In the genomic region with DNA sequence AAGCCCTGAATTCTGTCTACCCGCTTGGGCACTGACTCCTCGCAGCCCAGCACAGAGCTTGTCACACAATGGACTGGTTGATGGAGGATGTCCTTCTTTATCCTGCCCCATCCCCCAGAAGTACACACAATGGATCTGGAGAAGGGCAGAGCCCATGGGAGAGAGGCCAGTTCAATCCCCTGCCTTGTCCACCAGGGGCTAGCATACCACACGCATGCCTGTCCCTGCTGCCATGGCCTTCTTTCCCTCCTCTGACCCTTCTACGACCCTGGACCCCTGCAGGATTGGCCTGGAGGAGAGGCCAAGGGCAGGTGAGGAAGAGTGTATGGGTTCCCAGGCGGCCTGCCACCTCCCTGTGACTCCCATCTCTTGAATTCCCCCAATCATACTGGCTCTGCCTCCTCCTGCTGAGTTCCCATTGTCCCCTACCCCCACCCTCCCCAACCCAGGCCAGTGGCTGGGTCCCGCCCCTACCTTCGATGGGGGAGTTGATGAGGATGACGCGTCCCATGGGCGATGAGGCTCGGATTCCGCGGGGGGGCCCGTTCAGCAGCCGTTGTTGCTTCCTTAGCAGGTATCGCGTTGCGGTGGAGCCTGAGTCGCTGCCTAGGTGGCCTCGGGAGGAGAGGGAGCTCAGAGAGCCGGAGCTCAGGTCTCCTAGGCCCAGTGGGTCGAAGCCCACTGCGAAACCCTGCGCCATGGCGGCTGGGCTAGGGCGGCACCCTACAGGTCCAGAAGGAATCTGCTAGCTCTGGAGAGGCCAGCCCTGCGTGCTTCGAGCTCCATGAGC, we compare ENCODE assay signal across 15 cellular contexts. TPM values are rescaled to one million over a fixed set of nuclear protein-coding genes. Genes with fewer than 3 reads are reported as not detected.
DNase-seq lines count a peak whose midpoint lies in the region; ATAC-seq and TF ChIP-seq lines count a peak whose summit lies in the region.
"Had no signal": no experiment of that assay in that cellular context is flagged by ENCODE, and none has a peak within 500 bp of the region (broad histone marks: within the 10 kb centered on the region; RNA-seq: fewer than 3 reads in every experiment).

No MANE protein-coding gene starts in this region.

- peak overlapping the region in 8 of 11 experiments; percentile 26 to 83 (median 58); a peak in 9 of 22 replicates for H3K9ac ChIP-seq in BLaER1 treated with 17β-estradiol and CSF1 and Interleukin-3, amounts not matched to agents 10 nM and 100 nM
- H3K9ac ChIP-seq in HCT116 (ENCODE audit: low read length) = no peak overlapping the region

- peak overlapping the region in 8 of 11 experiments; percentile 63 to 77 (median 68); a peak in 15 of 22 replicates for H3K27ac ChIP-seq in BLaER1 treated with 17β-estradiol and CSF1 and Interleukin-3, amounts not matched to agents 10 nM and 100 nM
- no peak overlapping the region; the same call in 1 of the 2 replicates for H3K27ac ChIP-seq in HCT116 (ENCODE audit: low read depth, low read length)
- no peak overlapping the region for H3K27ac ChIP-seq in esophagus muscularis mucosa (replicated peaks in 1 of 4)

- intact Hi-C loops in HCT116 (cut with micrococcal nuclease) (no loop called here), esophagus muscularis mucosa (cut with DNase I) (loop anchor here (5.0 kb wide), 1 partner anchor 42 kb away; a partner anchor contains a TSS)

- H3K27me3 ChIP-seq in BLaER1 treated with 17β-estradiol and CSF1 and Interleukin-3, amounts not matched to agents 10 nM and 100 nM = no peaks in the 10 kb centered on the region
- H3K27me3 ChIP-seq in HCT116 (ENCODE audit: insufficient read depth, low read length) (no peaks in the 10 kb centered on the region), esophagus muscularis mucosa (no peaks in the 10 kb centered on the region)
- H3K27me3 ChIP-seq: gastroesophageal sphincter had no signal

- TF ChIP-seq CTCF in HCT116 (IDR thresholded peaks at IDR 0.05 in 2 of 3, conservative IDR thresholded peaks at IDR 0.05 in 1 of 3; ENCODE audit: borderline replicate concordance in 1 of 3, insufficient read depth in 1 of 3, low read depth in 2 of 3, low read length in 2 of 3) (peak in 2 of 3 experiments; percentile 44 to 51; a peak in 4 of 6 replicates), brain (conservative IDR thresholded peaks at IDR 0.05) (no peak), esophagus muscularis mucosa (IDR thresholded peaks at IDR 0.05) (no peak)

- DNase-seq in HCT116 (ENCODE audit: low read depth, low spot score) (no peak), islet precursor cell (peak; percentile 74), esophagus muscularis mucosa (ENCODE audit: extremely low spot score) (no peak), GOT3 (lab: John Stamatoyannopoulos, UW) (no peak), CD1c-positive myeloid dendritic cell (ENCODE audit: extremely low spot score) (no peak)
- DNase-seq in activated CD4-positive, alpha-beta T cell treated with anti-CD3 and anti-CD28 coated beads for 48 hours = no peak
- DNase-seq: activated CD4-positive, alpha-beta memory T cell treated with anti-CD3 and anti-CD28 coated beads, Interleukin-2, amount 10 ng/mL, durations not matched to agents 7 days and 5 days; activated naive CD4-positive, alpha-beta T cell treated with anti-CD3 and anti-CD28 coated beads for 36 hours; stimulated activated CD4-positive, alpha-beta T cell treated with anti-CD3 and anti-CD28 coated beads, Interleukin-1b, Interleukin-23, amount 100 ng/mL, for 48 hours; stimulated activated naive B cell treated with anti-CD40 and anti-IgM and Interleukin-4, amounts not matched to agents 10 μg/mL and 1 μg/mL and 100 μg/mL, for 72 hours; T-helper 2 cell had no signal

- peak overlapping the region in 4 of 5 experiments; percentile 63 to 99 (median 94) for H3K4me3 Mint-ChIP-seq in brain
- H3K4me3 Mint-ChIP-seq: activated CD4-positive, alpha-beta memory T cell treated with anti-CD3 and anti-CD28 coated beads, Interleukin-2, amount 10 ng/mL, durations not matched to agents 7 days and 5 days; activated naive CD4-positive, alpha-beta T cell treated with anti-CD3 and anti-CD28 coated beads for 36 hours had no signal

- POLR2A ChIA-PET in HCT116 (lab: Charles Lee) = interaction anchor here (1.3 to 2.0 kb wide), 4 partner anchors 12 to 113 kb away, joined by 4 to 12 read pairs (median 4); no protein-coding TSS in a partner anchor

- peaks cover 62 to 77% (median 71%) of the 10 kb centered on the region in 10 experiments for H3K4me1 ChIP-seq in BLaER1 treated with 17β-estradiol and CSF1 and Interleukin-3, amounts not matched to agents 10 nM and 100 nM
- peaks cover 32 to 56% of the 10 kb centered on the region in 2 experiments for H3K4me1 ChIP-seq in HCT116 (ENCODE audit: control insufficient read depth in 1 of 2, insufficient read depth in 2 of 2, low read length in 2 of 2)
- H3K4me1 ChIP-seq in esophagus muscularis mucosa = peaks cover 23 to 37% (median 31%) of the 10 kb centered on the region in 4 donors

- CTCF ChIA-PET in HCT116 (lab: Charles Lee) = interaction anchor here (0.6 to 5.8 kb wide), 13 partner anchors 11 to 88 kb away, joined by 3 to 71 read pairs (median 6); no protein-coding TSS in a partner anchor

- TSS peak; percentile 34 for BruUV-seq in HCT116 (replicated peaks; lab: Mats Ljungman, UMichigan)

- peaks cover 0 to 4% (median 2%) of the 10 kb centered on the region in 11 experiments; a peak in 14 of 22 replicates for H3K36me3 ChIP-seq in BLaER1 treated with 17β-estradiol and CSF1 and Interleukin-3, amounts not matched to agents 10 nM and 100 nM
- peaks cover 1 to 2% of the 10 kb centered on the region in 2 experiments; a peak in 2 of 4 replicates for H3K36me3 ChIP-seq in HCT116 (ENCODE audit: control insufficient read depth in 1 of 2, insufficient read depth in 2 of 2, low read length in 2 of 2)
- H3K36me3 ChIP-seq in esophagus muscularis mucosa = peaks cover 0 to 4% (median 4%) of the 10 kb centered on the region in 4 donors

- peaks cover 3 to 24% (median 10%) of the 10 kb centered on the region in 11 experiments; a peak in 11 of 22 replicates for H4K20me1 ChIP-seq in BLaER1 treated with 17β-estradiol and CSF1 and Interleukin-3, amounts not matched to agents 10 nM and 100 nM
- H4K20me1 ChIP-seq in HCT116 (ENCODE audit: insufficient read depth) = no peaks in the 10 kb centered on the region

- no peak overlapping the region for H2AFZ ChIP-seq in HCT116 (ENCODE audit: low read depth, low read length, poor library complexity, severe bottlenecking)

- peaks cover 12% of the 10 kb centered on the region for H3K79me2 ChIP-seq in HCT116 (ENCODE audit: insufficient read depth, low read length)

- peak overlapping the region in 3 of 5 experiments; percentile 20 to 37 (median 23) for H3K27ac Mint-ChIP-seq in brain
- H3K27ac Mint-ChIP-seq: activated CD4-positive, alpha-beta memory T cell treated with anti-CD3 and anti-CD28 coated beads, Interleukin-2, amount 10 ng/mL, durations not matched to agents 7 days and 5 days; activated naive CD4-positive, alpha-beta T cell treated with anti-CD3 and anti-CD28 coated beads for 36 hours; memory B cell; stimulated activated naive B cell treated with anti-CD40 and anti-IgM and Interleukin-4, amounts not matched to agents 10 μg/mL and 1 μg/mL and 100 μg/mL, for 72 hours had no signal

- peak overlapping the region; percentile 95 to 99 (median 98) for H3K4me2 ChIP-seq in BLaER1 treated with 17β-estradiol and CSF1 and Interleukin-3, amounts not matched to agents 10 nM and 100 nM
- peak overlapping the region; percentile 96 for H3K4me2 ChIP-seq in HCT116 (ENCODE audit: low read length)

- H3K9me3 Mint-ChIP-seq in brain = peaks cover 0 to 2% (median 0%) of the 10 kb centered on the region in 5 experiments
- H3K9me3 Mint-ChIP-seq: activated CD4-positive, alpha-beta memory T cell treated with anti-CD3 and anti-CD28 coated beads, Interleukin-2, amount 10 ng/mL, durations not matched to agents 7 days and 5 days; activated naive CD4-positive, alpha-beta T cell treated with anti-CD3 and anti-CD28 coated beads for 36 hours; memory B cell; stimulated activated naive B cell treated with anti-CD40 and anti-IgM and Interleukin-4, amounts not matched to agents 10 μg/mL and 1 μg/mL and 100 μg/mL, for 72 hours had no signal

- TF ChIP-seq EP300 in esophagus muscularis mucosa (IDR thresholded peaks at IDR 0.05) = no peak

- H3K9me2 ChIP-seq in HCT116 (ENCODE audit: insufficient read depth) = no peaks in the 10 kb centered on the region

- WGBS in esophagus muscularis mucosa = 55% methylated on average over 20 of the region's 28 CpGs

- H3K4me1 Mint-ChIP-seq in brain = peaks cover 64% of the 10 kb centered on the region

- no peak for TF ChIP-seq RAD21 in HCT116 (IDR thresholded peaks at IDR 0.05; ENCODE audit: low read depth)

- H3K4me3 ChIP-seq in BLaER1 treated with 17β-estradiol and CSF1 and Interleukin-3, amounts not matched to agents 10 nM and 100 nM = no peak overlapping the region
- H3K4me3 ChIP-seq in HCT116 (replicated peaks in 1 of 2; ENCODE audit: low read depth in 1 of 2, low read length in 2 of 2) (peak overlapping the region in 1 of 2 experiments; percentile 67; a peak in 1 of 4 replicates), esophagus muscularis mucosa (no peak overlapping the region)

- peaks cover 8% of the 10 kb centered on the region for H3K36me3 Mint-ChIP-seq in brain
- H3K36me3 Mint-ChIP-seq: memory B cell; stimulated activated naive B cell treated with anti-CD40 and anti-IgM and Interleukin-4, amounts not matched to agents 10 μg/mL and 1 μg/mL and 100 μg/mL, for 72 hours had no signal

- peaks cover 67% of the 10 kb centered on the region for H3K27me3 Mint-ChIP-seq in brain

- RAD21 ChIA-PET in HCT116 (lab: Charles Lee; ENCODE audit: low non-redundant PET in 1 of 2, low total read pairs in 2 of 2, uncharacterized antibody in 2 of 2, unreplicated experiment in 2 of 2) = interaction anchor here (0.7 to 1.3 kb wide), 2 partner anchors 15 to 64 kb away, joined by 3 to 5 read pairs; no protein-coding TSS in a partner anchor

- ATAC-seq in HCT116 = no peak
- ATAC-seq: gastroesophageal sphincter; stimulated activated naive B cell treated with anti-CD40 and anti-IgM and Interleukin-4, amounts not matched to agents 10 μg/mL and 1 μg/mL and 100 μg/mL, for 72 hours had no signal

- no peaks in the 10 kb centered on the region for H3K9me3 ChIP-seq in BLaER1 treated with 17β-estradiol and CSF1 and Interleukin-3, amounts not matched to agents 10 nM and 100 nM (replicated peaks in 1 of 11)
- H3K9me3 ChIP-seq in HCT116 (ENCODE audit: control insufficient read depth in 1 of 2, insufficient read depth in 1 of 2, low read depth in 1 of 2, low read length in 2 of 2) (no peaks in the 10 kb centered on the region), esophagus muscularis mucosa (no peaks in the 10 kb centered on the region)
- H3K9me3 ChIP-seq: gastroesophageal sphincter had no signal

- TF ChIP-seq POLR2A in HCT116 (IDR thresholded peaks at IDR 0.05; ENCODE audit: borderline replicate concordance, extremely low read depth, insufficient read depth, insufficient read length) = no peak
- TF ChIP-seq POLR2A in esophagus muscularis mucosa (IDR thresholded peaks at IDR 0.05; ENCODE audit: low read depth) = no peak

RNA-seq across cellular contexts. Expression of a gene that starts 1.2 kb away (rescaled TPM):
- 6.1 TPM for total RNA-seq in HCT116 (2021; ENCODE audit: unreplicated experiment)
- polyA plus RNA-seq in HCT116 (2012) = 4.8 and 6.1 TPM in 2 replicates
- 8.2 TPM for polyA plus RNA-seq in brain (ENCODE audit: insufficient read depth, low read depth, low replicate concordance)
- total RNA-seq in esophagus muscularis mucosa = under 1 TPM; under 0.01 to 0.75 (median 0.39) TPM

RNA-seq across cellular contexts. Expression of a gene that starts 1.3 kb away (rescaled TPM):
- total RNA-seq in HCT116 (2021; ENCODE audit: unreplicated experiment) (52.5 TPM), esophagus muscularis mucosa (10 to 100 TPM; 40.9 to 95.5 (median 76.1) TPM)
- polyA plus RNA-seq in HCT116 (2012) = 54.6 and 59.3 TPM in 2 replicates
- 25.9 TPM for polyA plus RNA-seq in brain (ENCODE audit: insufficient read depth, low read depth, low replicate concordance)

RNA-seq across cellular contexts. Expression of a gene that starts 30.1 kb away (rescaled TPM):
- 93.0 TPM for total RNA-seq in HCT116 (2021; ENCODE audit: unreplicated experiment)
- polyA plus RNA-seq in HCT116 (2012) = 75.6 and 78.8 TPM in 2 replicates
- 54.6 TPM for polyA plus RNA-seq in brain (ENCODE audit: insufficient read depth, low read depth, low replicate concordance)
- 100 to 1,000 TPM in 3 of 4 donors, 10 to 100 TPM in 1; 90.5 to 209 (median 162) TPM for total RNA-seq in esophagus muscularis mucosa

RNA-seq across cellular contexts. Expression of a gene that starts 32.1 kb away (rescaled TPM):
- 16.0 TPM for total RNA-seq in HCT116 (2021; ENCODE audit: unreplicated experiment)
- polyA plus RNA-seq in HCT116 (2012) = 8.1 and 9.4 TPM in 2 replicates
- polyA plus RNA-seq in brain (ENCODE audit: insufficient read depth, low read depth, low replicate concordance) = 5.0 TPM
- 1 to 10 TPM; 1.0 to 4.0 (median 2.6) TPM for total RNA-seq in esophagus muscularis mucosa

RNA-seq across cellular contexts. Expression of a gene that starts 42.4 kb away (rescaled TPM):
- total RNA-seq in HCT116 (2021; ENCODE audit: unreplicated experiment) = 42.1 TPM
- polyA plus RNA-seq in HCT116 (2012) = 39.7 and 42.4 TPM in 2 replicates
- polyA plus RNA-seq in brain (ENCODE audit: insufficient read depth, low read depth, low replicate concordance) = 9.2 TPM
- 10 to 100 TPM in 2 of 4 donors, 1 to 10 TPM in 2; 3.7 to 11.1 (median 9.0) TPM for total RNA-seq in esophagus muscularis mucosa

Comparison
In these comparisons a context has a peak if more than half of its experiments do, and no peak if none do; other contexts are left out.
1. H3K27ac ChIP-seq: peak in BLaER1 treated with 17β-estradiol and CSF1 and Interleukin-3, amounts not matched to agents 10 nM and 100 nM (8 of 11); none in HCT116 (single experiment) and esophagus muscularis mucosa (0 of 4).
2. CTCF ChIP-seq: peak in HCT116 (2 of 3); none in brain (0 of 2) and esophagus muscularis mucosa (0 of 3).